In the genomic region with DNA sequence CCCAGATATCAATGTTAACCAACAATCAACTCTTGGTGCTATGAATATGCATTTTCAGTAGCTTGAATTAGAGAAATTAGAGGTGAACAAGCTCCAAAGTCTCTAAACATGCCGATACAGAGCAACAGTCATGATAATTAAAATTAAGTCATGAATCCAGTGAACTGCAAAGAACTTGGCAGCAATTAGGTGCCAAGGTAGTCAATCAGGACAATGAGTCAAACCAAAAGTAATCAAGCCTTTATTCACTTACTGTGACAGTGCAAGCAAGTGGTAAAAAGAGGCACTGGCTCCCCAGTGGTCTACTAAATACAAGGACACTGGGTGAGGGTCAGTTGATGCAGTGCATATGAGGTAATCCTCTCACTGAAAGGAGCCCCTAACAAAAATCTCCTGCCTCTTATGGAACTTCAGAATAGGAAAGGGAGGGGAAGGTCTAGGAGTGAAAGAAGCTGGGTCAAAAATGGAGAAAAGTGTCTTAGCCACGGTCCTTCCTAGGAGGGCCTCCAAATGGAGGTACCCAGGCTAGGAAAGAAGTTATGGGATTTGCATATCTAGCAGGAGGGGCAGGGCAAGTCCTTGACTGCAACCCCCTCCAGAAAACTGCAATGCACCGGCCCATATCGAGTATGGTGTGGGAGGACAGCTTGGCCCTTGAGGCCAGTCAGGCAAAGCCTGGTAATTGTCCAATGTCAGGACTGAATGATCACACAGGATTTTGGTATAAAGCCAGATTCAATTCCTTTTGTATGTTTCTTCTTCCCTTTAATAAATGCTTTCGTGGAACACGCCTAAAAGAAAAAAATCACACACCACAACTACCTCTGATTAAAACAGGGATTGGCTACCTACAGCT, we compare ENCODE assay signal across 8 cellular contexts. TPM values are rescaled to one million over a fixed set of nuclear protein-coding genes. Genes with fewer than 3 reads are reported as not detected.
DNase-seq lines count a peak whose midpoint lies in the region; ATAC-seq and TF ChIP-seq lines count a peak whose summit lies in the region.

No MANE protein-coding gene starts in this region.

- H3K9me3 ChIP-seq in heart left ventricle (no peaks in the 10 kb centered on the region), right lobe of liver (no peaks in the 10 kb centered on the region), vagina (no peaks in the 10 kb centered on the region)

- intact Hi-C loops in heart left ventricle (cut with DNase I) = no loop called here
- intact Hi-C loops in left cardiac atrium (cut with DNase I) = no loop called here
- intact Hi-C loops in right lobe of liver (cut with DNase I) = no loop called here
- intact Hi-C loops in vagina (cut with DNase I) = no loop called here

- H3K36me3 ChIP-seq in heart left ventricle (peaks cover 0 to 49% (median 27%) of the 10 kb centered on the region in 9 donors), right lobe of liver (peaks cover 0 to 25% (median 5%) of the 10 kb centered on the region in 4 donors), vagina (peaks cover 0 to 14% of the 10 kb centered on the region in 2 donors)

- DNase-seq in heart left ventricle (no peak), left cardiac atrium (no peak), astrocyte of the hippocampus (ENCODE audit: low read depth, low spot score) (peak; percentile 9), right lobe of liver (no peak), vagina (ENCODE audit: extremely low spot score in 2 of 2) (no peak), NCI-H2196 treated with DMSO at 0.1 percent for 48 hours (lab: John Stamatoyannopoulos, UW; ENCODE audit: unreplicated experiment) (no peak)

- WGBS in heart left ventricle, 4 donors = 24 to 32% (median 28%) methylated on average over 6 of the region's 6 CpGs
- WGBS in right lobe of liver (ENCODE audit: insufficient coverage, low coverage, low lambda C conversion rate, missing lambda C conversion rate) = 18% methylated on average over 5 of the region's 6 CpGs

- TF ChIP-seq CTCF in heart left ventricle (IDR thresholded peaks at IDR 0.05) (no peak), right lobe of liver (IDR thresholded peaks at IDR 0.05) (no peak), vagina (IDR thresholded peaks at IDR 0.05) (no peak)

- H3K4me1 ChIP-seq in heart left ventricle (peaks cover 6 to 47% (median 38%) of the 10 kb centered on the region in 12 donors), right lobe of liver (peaks cover 0 to 39% (median 12%) of the 10 kb centered on the region in 4 donors), vagina (peaks cover 45% of the 10 kb centered on the region)

- TF ChIP-seq POLR2A in heart left ventricle (IDR thresholded peaks at IDR 0.05) = no peak
- TF ChIP-seq POLR2A in right lobe of liver (IDR thresholded peaks at IDR 0.05) = no peak
- TF ChIP-seq POLR2A in vagina (IDR thresholded peaks at IDR 0.05) = no peak

- H3K4me3 ChIP-seq in heart left ventricle (peak overlapping the region; percentile 59 to 89 (median 82)), right lobe of liver (peak overlapping the region; percentile 85 to 95 (median 95)), vagina (peak overlapping the region; percentile 84 to 93)

- no peak for ATAC-seq in heart left ventricle
- no peak for ATAC-seq in left cardiac atrium
- no peak for ATAC-seq in right lobe of liver
- ATAC-seq in HG03159 (IDR thresholded peaks at IDR 0.05; ENCODE audit: unreplicated experiment) = no peak
- ATAC-seq in GM19035 (IDR thresholded peaks at IDR 0.05; ENCODE audit: unreplicated experiment) = no peak

- no peaks in the 10 kb centered on the region for H3K27me3 ChIP-seq in heart left ventricle
- no peaks in the 10 kb centered on the region for H3K27me3 ChIP-seq in right lobe of liver
- H3K27me3 ChIP-seq in vagina = no peaks in the 10 kb centered on the region

- H3K27ac ChIP-seq in heart left ventricle (peak overlapping the region in 7 of 12 donors; percentile 18 to 100 (median 98)), right lobe of liver (peak overlapping the region in 2 of 3 donors; percentile 98 to 99), vagina (peak overlapping the region; percentile 98)

RNA-seq across cellular contexts. Expression of a gene that starts 1.5 kb away (rescaled TPM):
- total RNA-seq in heart left ventricle (10 to 100 TPM; 20.6 to 44.7 (median 39.1) TPM), left cardiac atrium (10 to 100 TPM; 33.7 to 35.8 TPM), right lobe of liver (10 to 100 TPM; 19.4 to 35.8 (median 24.8) TPM), vagina (28.2 TPM)
- polyA plus RNA-seq in heart left ventricle = 10 to 100 TPM; 14.5 to 19.4 TPM

RNA-seq across cellular contexts. Expression of a gene that starts 17.0 kb away (rescaled TPM):
- total RNA-seq in heart left ventricle (10 to 100 TPM in 7 of 9 donors, 1 to 10 TPM in 2; 9.0 to 16.0 (median 12.1) TPM), left cardiac atrium (10 to 100 TPM; 12.9 to 14.3 TPM), right lobe of liver (10 to 100 TPM in 4 of 6 experiments, 1 to 10 TPM in 2; 9.1 to 15.3 (median 11.8) TPM), vagina (21.9 TPM)
- 10 to 100 TPM in 1 of 2 donors, 1 to 10 TPM in 1; 5.3 to 10.0 TPM for polyA plus RNA-seq in heart left ventricle
